ENCODE assay signal across 9 cellular contexts in the genomic region with DNA sequence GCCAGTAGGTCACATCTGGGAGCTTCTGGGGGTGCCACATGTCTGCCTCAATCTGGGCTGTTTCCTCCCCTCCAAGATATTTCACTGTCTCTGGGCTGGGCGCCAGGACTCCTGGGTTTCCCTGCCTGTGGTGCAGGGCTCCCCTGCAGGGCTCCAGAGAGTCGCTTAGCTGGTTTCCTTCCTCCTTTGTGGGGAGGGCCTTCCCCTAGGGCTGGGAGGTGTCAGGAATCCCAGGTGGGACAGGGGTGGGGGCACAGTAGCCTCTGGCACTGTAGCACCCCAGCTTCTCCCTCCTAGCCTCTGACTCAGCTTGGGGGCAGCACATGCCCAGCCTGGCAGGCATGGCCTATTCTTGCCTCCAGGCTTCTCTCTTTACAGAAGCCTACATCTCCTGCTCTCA. TPM values are rescaled to one million over a fixed set of nuclear protein-coding genes. Genes with fewer than 3 reads are reported as not detected.
DNase-seq lines count a peak whose midpoint lies in the region; ATAC-seq and TF ChIP-seq lines count a peak whose summit lies in the region.
"Had no signal": no experiment of that assay in that cellular context is flagged by ENCODE, and none has a peak within 500 bp of the region (broad histone marks: within the 10 kb centered on the region; RNA-seq: fewer than 3 reads in every experiment).

No MANE protein-coding gene starts in this region.

- no peaks in the 10 kb centered on the region for H3K27me3 Mint-ChIP-seq in activated CD8-positive, alpha-beta memory T cell treated with anti-CD3 and anti-CD28 coated beads, Interleukin-2, amount 10 ng/mL, durations not matched to agents 7 days and 5 days

- no peak overlapping the region for H3K4me2 ChIP-seq in parathyroid adenoma (ENCODE audit: low read length)

- peaks cover 69% of the 10 kb centered on the region for H3K4me1 ChIP-seq in parathyroid adenoma

- DNase-seq in DMS 273 treated with DMSO at 0.1 percent for 48 hours (lab: John Stamatoyannopoulos, UW) (peak; percentile 48), NCI-H69 (lab: John Stamatoyannopoulos, UW) (peak; percentile 82), epithelial cell of prostate (ENCODE audit: low read depth, low spot score) (no peak)
- DNase-seq in activated CD8-positive, alpha-beta memory T cell treated with anti-CD3 and anti-CD28 coated beads, Interleukin-2, amount 10 ng/mL, durations not matched to agents 7 days and 5 days: no peak
- DNase-seq: NCI-H526 had no signal

- H3K4me1 Mint-ChIP-seq in activated CD8-positive, alpha-beta memory T cell treated with anti-CD3 and anti-CD28 coated beads, Interleukin-2, amount 10 ng/mL, durations not matched to agents 7 days and 5 days: peaks cover 54% of the 10 kb centered on the region

- no peaks in the 10 kb centered on the region for H3K79me2 ChIP-seq in parathyroid adenoma

- H3K4me3 ChIP-seq in parathyroid adenoma (ENCODE audit: low read depth, low read length): no peak overlapping the region

- H3K36me3 Mint-ChIP-seq in activated CD8-positive, alpha-beta memory T cell treated with anti-CD3 and anti-CD28 coated beads, Interleukin-2, amount 10 ng/mL, durations not matched to agents 7 days and 5 days: no peaks in the 10 kb centered on the region

- no peak for TF ChIP-seq CTCF in parathyroid adenoma (IDR thresholded peaks at IDR 0.05)

- no peaks in the 10 kb centered on the region for H3K36me3 ChIP-seq in parathyroid adenoma (ENCODE audit: control insufficient read depth, insufficient read depth, low read length)

- H3K27ac Mint-ChIP-seq in activated CD8-positive, alpha-beta memory T cell treated with anti-CD3 and anti-CD28 coated beads, Interleukin-2, amount 10 ng/mL, durations not matched to agents 7 days and 5 days: no peak overlapping the region

- H3K27ac ChIP-seq in epithelial cell of prostate (peak overlapping the region; percentile 91), parathyroid adenoma (peak overlapping the region; percentile 47)

- no peak overlapping the region for H3K9ac ChIP-seq in parathyroid adenoma

- no peak overlapping the region for H3K4me3 Mint-ChIP-seq in activated CD8-positive, alpha-beta memory T cell treated with anti-CD3 and anti-CD28 coated beads, Interleukin-2, amount 10 ng/mL, durations not matched to agents 7 days and 5 days

- H3K9me3 Mint-ChIP-seq in activated CD8-positive, alpha-beta memory T cell treated with anti-CD3 and anti-CD28 coated beads, Interleukin-2, amount 10 ng/mL, durations not matched to agents 7 days and 5 days (ENCODE audit: low read depth): no peaks in the 10 kb centered on the region

- peak overlapping the region; percentile 52 for H2AFZ ChIP-seq in parathyroid adenoma

- CTCF ChIA-PET in activated CD8-positive, alpha-beta memory T cell treated with anti-CD3 and anti-CD28 coated beads, Interleukin-2, amount 10 ng/mL, durations not matched to agents 7 days and 5 days (lab: Charles Lee): interaction anchor here (1.1 to 31.0 kb wide), 5 partner anchors 9 to 46 kb away, joined by 4 to 433 read pairs (median 9); no protein-coding TSS in a partner anchor

- H3K27me3 ChIP-seq in parathyroid adenoma (ENCODE audit: control insufficient read depth, insufficient read depth, low read length): no peaks in the 10 kb centered on the region

- no peak for ATAC-seq in HG03565 (IDR thresholded peaks at IDR 0.05; ENCODE audit: unreplicated experiment)
- ATAC-seq in GM18502 (IDR thresholded peaks at IDR 0.05; ENCODE audit: poor library complexity, unreplicated experiment): no peak
- ATAC-seq in HG03460 (IDR thresholded peaks at IDR 0.05; ENCODE audit: unreplicated experiment): no peak
- ATAC-seq in activated CD8-positive, alpha-beta memory T cell treated with anti-CD3 and anti-CD28 coated beads, Interleukin-2, amount 10 ng/mL, durations not matched to agents 7 days and 5 days: no peak

- no peaks in the 10 kb centered on the region for H3K9me3 ChIP-seq in parathyroid adenoma (ENCODE audit: control insufficient read depth, low read length)

RNA-seq across cellular contexts. Expression of a gene that starts 2.6 kb away (rescaled TPM):
- 10 to 100 TPM; 29.9 to 39.5 TPM for total RNA-seq in activated CD8-positive, alpha-beta memory T cell treated with anti-CD3 and anti-CD28 coated beads, Interleukin-2, amount 10 ng/mL, durations not matched to agents 7 days and 5 days

RNA-seq across cellular contexts. Expression of a gene that starts 23.9 kb away (rescaled TPM):
- 100 to 1,000 TPM; 109 to 111 TPM for total RNA-seq in activated CD8-positive, alpha-beta memory T cell treated with anti-CD3 and anti-CD28 coated beads, Interleukin-2, amount 10 ng/mL, durations not matched to agents 7 days and 5 days

RNA-seq across cellular contexts. Expression of a gene that starts 53.0 kb away (rescaled TPM):
- not detected for total RNA-seq in activated CD8-positive, alpha-beta memory T cell treated with anti-CD3 and anti-CD28 coated beads, Interleukin-2, amount 10 ng/mL, durations not matched to agents 7 days and 5 days

Comparison
In these comparisons a context has a peak if more than half of its experiments do, and no peak if none do; other contexts are left out.
1. DNase-seq: peak in DMS 273 treated with DMSO at 0.1 percent for 48 hours (single experiment) and NCI-H69 (single experiment); none in epithelial cell of prostate (single experiment) and activated CD8-positive, alpha-beta memory T cell treated with anti-CD3 and anti-CD28 coated beads, Interleukin-2, amount 10 ng/mL, durations not matched to agents 7 days and 5 days (single experiment).